In genomic region chr11:64874841-64875240, GRCh38 we compare ENCODE assay signal across 10 cellular contexts. TPM values are rescaled to one million over a fixed set of nuclear protein-coding genes. Genes with fewer than 3 reads are reported as not detected.
A peak's percentile ranks its signal among the peaks of the same experiment; 100 is the strongest.
DNase-seq lines count a peak whose midpoint lies in the region; ATAC-seq and TF ChIP-seq lines count a peak whose summit lies in the region.
"Had no signal": no experiment of that assay in that cellular context is flagged by ENCODE, and none has a peak within 500 bp of the region (broad histone marks: within the 10 kb centered on the region; RNA-seq: fewer than 3 reads in every experiment).

No MANE protein-coding gene starts in this region.

- H3K4me1 ChIP-seq in mesodermal cell (ENCODE audit: control insufficient read depth, insufficient read depth, low read length, poor library complexity, severe bottlenecking) (peaks cover 51% of the 10 kb centered on the region), suprapubic skin (peaks cover 87% of the 10 kb centered on the region)

- H3K4me3 Mint-ChIP-seq in activated T-cell treated with anti-CD3 and anti-CD28 coated beads, Interleukin-2, amount 50 U/mL, for 24 hours = peak overlapping the region; percentile 98

- peaks cover 89% of the 10 kb centered on the region for H3K36me3 Mint-ChIP-seq in activated T-cell treated with anti-CD3 and anti-CD28 coated beads, Interleukin-2, amount 50 U/mL, for 24 hours (ENCODE audit: low read depth)

- H3K27ac ChIP-seq in mesodermal cell (ENCODE audit: low read depth, low read length, severe bottlenecking) (peak overlapping the region; percentile 36), suprapubic skin (peak overlapping the region; percentile 23)

- no peak for TF ChIP-seq CTCF in suprapubic skin (IDR thresholded peaks at IDR 0.05)

- DNase-seq in activated T-cell treated with anti-CD3 and anti-CD28 coated beads, Interleukin-2, amount 50 U/mL, for 24 hours = no peak
- DNase-seq in activated T-cell treated with anti-CD3 and anti-CD28 coated beads, Interleukin-2, amount 50 U/mL, for 48 hours = no peak
- DNase-seq in anterior cingulate cortex (lab: John Stamatoyannopoulos, UW) = peak in 37 of 58 donors; percentile 13 to 81 (median 49)
- no peak for DNase-seq in suprapubic skin (ENCODE audit: low spot score in 2 of 2)
- no peak for DNase-seq in NCI-H524 treated with DMSO at 0.1 percent for 48 hours (lab: John Stamatoyannopoulos, UW)
- DNase-seq: uterus had no signal

- no peak overlapping the region for H3K4me3 ChIP-seq in mesodermal cell (ENCODE audit: extremely low read depth, insufficient read depth, low read length, poor library complexity, severe bottlenecking)
- H3K4me3 ChIP-seq in suprapubic skin = peak overlapping the region; percentile 95
- H3K4me3 ChIP-seq: uterus had no signal

- no peaks in the 10 kb centered on the region for H3K27me3 Mint-ChIP-seq in activated T-cell treated with anti-CD3 and anti-CD28 coated beads, Interleukin-2, amount 50 U/mL, for 24 hours

- no peak for ATAC-seq in GM21447 (IDR thresholded peaks at IDR 0.05; ENCODE audit: unreplicated experiment)
- no peak for ATAC-seq in GM18858 (IDR thresholded peaks at IDR 0.05; ENCODE audit: unreplicated experiment)
- ATAC-seq: K562 had no signal

- no peaks in the 10 kb centered on the region for H3K27me3 ChIP-seq in suprapubic skin
- H3K27me3 ChIP-seq: uterus had no signal

- peak overlapping the region; percentile 94 for H3K27ac Mint-ChIP-seq in activated T-cell treated with anti-CD3 and anti-CD28 coated beads, Interleukin-2, amount 50 U/mL, for 24 hours

- peaks cover 78% of the 10 kb centered on the region for H3K4me1 Mint-ChIP-seq in activated T-cell treated with anti-CD3 and anti-CD28 coated beads, Interleukin-2, amount 50 U/mL, for 24 hours (ENCODE audit: low read depth)

- no peak for TF ChIP-seq EP300 in suprapubic skin (IDR thresholded peaks at IDR 0.05)

- no peaks in the 10 kb centered on the region for H3K9me3 Mint-ChIP-seq in activated T-cell treated with anti-CD3 and anti-CD28 coated beads, Interleukin-2, amount 50 U/mL, for 24 hours

- H3K36me3 ChIP-seq in mesodermal cell (ENCODE audit: control insufficient read depth, insufficient read depth, low read length) = peaks cover 45% of the 10 kb centered on the region
- peaks cover 31% of the 10 kb centered on the region for H3K36me3 ChIP-seq in suprapubic skin
- H3K36me3 ChIP-seq: uterus had no signal

- WGBS in mesodermal cell (ENCODE audit: insufficient coverage in 2 of 2), 2 experiments = 92 to 93% methylated on average over 16 of the region's 16 CpGs
- 85% methylated on average over 16 of the region's 16 CpGs for WGBS in suprapubic skin

- no peak for TF ChIP-seq POLR2A in suprapubic skin (IDR thresholded peaks at IDR 0.05)

- H3K9me3 ChIP-seq in mesodermal cell (ENCODE audit: control insufficient read depth, low read length) (no peaks in the 10 kb centered on the region), suprapubic skin (no peaks in the 10 kb centered on the region)
- H3K9me3 ChIP-seq: uterus had no signal

RNA-seq across cellular contexts. Expression of gene EHD1, which starts 3.6 kb away (rescaled TPM):
- polyA plus RNA-seq in mesodermal cell (2013, experiment 1 of 2) = 41.5 TPM
- 36.3 TPM for polyA plus RNA-seq in mesodermal cell (2013, experiment 2 of 2)
- 10 to 100 TPM; 47.8 to 85.4 (median 76.8) TPM for total RNA-seq in suprapubic skin

RNA-seq across cellular contexts. Expression of gene CDC42BPG, which starts 30.4 kb away (rescaled TPM):
- 4.0 TPM for polyA plus RNA-seq in mesodermal cell (2013, experiment 1 of 2)
- 3.1 TPM for polyA plus RNA-seq in mesodermal cell (2013, experiment 2 of 2)
- total RNA-seq in suprapubic skin = 10 to 100 TPM; 42.2 to 64.9 (median 61.1) TPM

RNA-seq across cellular contexts. Expression of gene ATG2A, which starts 42.2 kb away (rescaled TPM):
- 13.8 TPM for polyA plus RNA-seq in mesodermal cell (2013, experiment 1 of 2)
- polyA plus RNA-seq in mesodermal cell (2013, experiment 2 of 2) = 11.5 TPM
- 10 to 100 TPM; 69.5 to 82.2 (median 76.0) TPM for total RNA-seq in suprapubic skin

RNA-seq across cellular contexts. Expression of gene PPP2R5B, which starts 49.6 kb away (rescaled TPM):
- 17.9 TPM for polyA plus RNA-seq in mesodermal cell (2013, experiment 1 of 2)
- polyA plus RNA-seq in mesodermal cell (2013, experiment 2 of 2) = 15.3 TPM
- 10 to 100 TPM; 20.1 to 38.3 (median 27.3) TPM for total RNA-seq in suprapubic skin

Comparison
In these comparisons a context has a peak if more than half of its experiments do, and no peak if none do; other contexts are left out.
1. DNase-seq: peak in anterior cingulate cortex (37 of 58); none in activated T-cell treated with anti-CD3 and anti-CD28 coated beads, Interleukin-2, amount 50 U/mL, for 24 hours (single experiment), activated T-cell treated with anti-CD3 and anti-CD28 coated beads, Interleukin-2, amount 50 U/mL, for 48 hours (0 of 2), suprapubic skin (0 of 2) and NCI-H524 treated with DMSO at 0.1 percent for 48 hours (single experiment).